22 cellular contexts compared by ENCODE assay signal in genomic region chr3:66344846-66345578, GRCh38.
DNase-seq lines count a peak whose midpoint lies in the region; FAIRE-seq and TF ChIP-seq lines count a peak whose summit lies in the region.
"Had no signal": no experiment of that assay in that cellular context is flagged by ENCODE, and none has a peak within 500 bp of the region (broad histone marks: within the 10 kb centered on the region; RNA-seq: fewer than 3 reads in every experiment).

No MANE protein-coding gene starts in this region.

- H3K4me3 Mint-ChIP-seq in CD8-positive, alpha-beta memory T cell = no peak overlapping the region
- H3K4me3 Mint-ChIP-seq in H9 (no peak overlapping the region), astrocyte (ENCODE audit: unreplicated experiment) (no peak overlapping the region)
- H3K4me3 Mint-ChIP-seq: activated naive CD4-positive, alpha-beta T cell treated with anti-CD3 and anti-CD28 coated beads for 36 hours had no signal

- no peak overlapping the region for H3K18ac ChIP-seq in H9 (ENCODE audit: insufficient read length, low read depth, low read length)

- no peaks in the 10 kb centered on the region for H3K9me3 Mint-ChIP-seq in CD8-positive, alpha-beta memory T cell
- H3K9me3 Mint-ChIP-seq in H9 (no peaks in the 10 kb centered on the region), astrocyte (ENCODE audit: unreplicated experiment) (no peaks in the 10 kb centered on the region)
- H3K9me3 Mint-ChIP-seq: activated naive CD4-positive, alpha-beta T cell treated with anti-CD3 and anti-CD28 coated beads for 36 hours had no signal

- no peak overlapping the region for H4K8ac ChIP-seq in H9 (replicated peaks; ENCODE audit: insufficient read length, low read depth, low read length)

- H3K4me1 ChIP-seq in CD8-positive, alpha-beta memory T cell (ENCODE audit: insufficient read depth, low read length) = no peaks in the 10 kb centered on the region
- H3K4me1 ChIP-seq in H9 (ENCODE audit: insufficient read depth, low read length) = no peaks in the 10 kb centered on the region
- H3K4me1 ChIP-seq in astrocyte (ENCODE audit: insufficient read depth, low read length) = no peaks in the 10 kb centered on the region
- peaks cover 7 to 17% of the 10 kb centered on the region in 2 donors for H3K4me1 ChIP-seq in mucosa of rectum (ENCODE audit: control insufficient read depth in 2 of 2, insufficient read depth in 2 of 2, low read length in 2 of 2)

- H4K5ac ChIP-seq in H9 (ENCODE audit: insufficient read length, low read depth, low read length) = no peak overlapping the region

- no peak overlapping the region for H2BK120ac ChIP-seq in H9 (ENCODE audit: low read depth, low read length, poor library complexity, severe bottlenecking)

- no peaks in the 10 kb centered on the region for H3K23me2 ChIP-seq in H9 (ENCODE audit: insufficient read length, low read depth, low read length, poor library complexity, severe bottlenecking)

- no peak overlapping the region for H2BK5ac ChIP-seq in H9 (ENCODE audit: insufficient read length, low read length)

- H3K27me3 ChIP-seq in CD8-positive, alpha-beta memory T cell (ENCODE audit: insufficient read depth, low read length, poor library complexity, severe bottlenecking) = no peaks in the 10 kb centered on the region
- no peaks in the 10 kb centered on the region for H3K27me3 ChIP-seq in H9 (ENCODE audit: insufficient read depth, low read length)
- no peaks in the 10 kb centered on the region for H3K27me3 ChIP-seq in astrocyte (ENCODE audit: insufficient read depth, low read length)
- no peaks in the 10 kb centered on the region for H3K27me3 ChIP-seq in mucosa of rectum (ENCODE audit: control insufficient read depth in 2 of 2, insufficient read depth in 2 of 2, low read length in 2 of 2)

- H3K23ac ChIP-seq in H9 (ENCODE audit: insufficient read length, low read depth, low read length) = no peak overlapping the region

- H2BK15ac ChIP-seq in H9 (ENCODE audit: low read depth, low read length) = no peak overlapping the region

- peaks cover 18 to 20% (median 18%) of the 10 kb centered on the region in 3 donors for H3K36me3 Mint-ChIP-seq in CD8-positive, alpha-beta memory T cell
- H3K36me3 Mint-ChIP-seq in H9 (ENCODE audit: insufficient read depth in 1 of 3, low read depth in 3 of 3) (peaks cover 10 to 16% (median 12%) of the 10 kb centered on the region in 3 experiments), astrocyte (ENCODE audit: low read depth, unreplicated experiment) (peaks cover 7% of the 10 kb centered on the region)

- no peak overlapping the region for H3K9ac ChIP-seq in H9 (ENCODE audit: extremely low read depth, insufficient read length, low read length)
- no peak overlapping the region for H3K9ac ChIP-seq in astrocyte (ENCODE audit: low read length)
- no peak overlapping the region for H3K9ac ChIP-seq in mucosa of rectum (ENCODE audit: low read depth in 1 of 2, low read length in 2 of 2)

- H3K79me1 ChIP-seq in H9 (ENCODE audit: insufficient read depth, low read depth, low read length, poor library complexity, severe bottlenecking) = no peaks in the 10 kb centered on the region

- H3K36me3 ChIP-seq in CD8-positive, alpha-beta memory T cell (ENCODE audit: insufficient read depth, low read length) = peaks cover 4% of the 10 kb centered on the region
- H3K36me3 ChIP-seq in astrocyte (ENCODE audit: insufficient read depth, low read length) (peaks cover 2% of the 10 kb centered on the region), mucosa of rectum (ENCODE audit: control insufficient read depth in 2 of 2, insufficient read depth in 2 of 2, low read length in 2 of 2) (no peaks in the 10 kb centered on the region)

- H3K4me2 ChIP-seq in H9 (ENCODE audit: insufficient read depth, insufficient read length, low read length) (no peak overlapping the region), astrocyte (ENCODE audit: low read length) (no peak overlapping the region)
- H3K4me2 ChIP-seq: smooth muscle cell had no signal

- H3K27me3 Mint-ChIP-seq in CD8-positive, alpha-beta memory T cell = no peaks in the 10 kb centered on the region
- H3K27me3 Mint-ChIP-seq in H9 (ENCODE audit: low read depth) = no peaks in the 10 kb centered on the region
- H3K27me3 Mint-ChIP-seq in astrocyte (ENCODE audit: low read depth, unreplicated experiment) = no peaks in the 10 kb centered on the region

- WGBS in H9 (ENCODE audit: extremely low coverage, insufficient read length, low lambda C conversion rate) = no CpG with 5 or more reads among the region's 8 CpGs

- peaks cover 7 to 22% (median 12%) of the 10 kb centered on the region in 3 donors for H3K4me1 Mint-ChIP-seq in CD8-positive, alpha-beta memory T cell
- H3K4me1 Mint-ChIP-seq in H9 (peaks cover 10 to 12% of the 10 kb centered on the region in 2 experiments), astrocyte (ENCODE audit: low read depth, unreplicated experiment) (peaks cover 3% of the 10 kb centered on the region)

- peak overlapping the region in 5 of 8 donors; percentile 30 to 94 (median 74) for H3K27ac Mint-ChIP-seq in CD8-positive, alpha-beta memory T cell
- peak overlapping the region; percentile 70 to 77 (median 74); a peak in 4 of 7 replicates for H3K27ac Mint-ChIP-seq in H9
- H3K27ac Mint-ChIP-seq in astrocyte (ENCODE audit: unreplicated experiment) = no peak overlapping the region
- H3K27ac Mint-ChIP-seq: activated naive CD4-positive, alpha-beta T cell treated with anti-CD3 and anti-CD28 coated beads for 36 hours had no signal

- CTCF ChIA-PET in CD8-positive, alpha-beta memory T cell (lab: Charles Lee) = interaction anchor here (0.9 to 1.4 kb wide), 2 partner anchors 33 to 477 kb away, joined by 3 to 4 read pairs; no protein-coding TSS in a partner anchor

- POLR2A ChIA-PET in CD8-positive, alpha-beta memory T cell (lab: Charles Lee) = interaction anchor here (0.8 kb wide), 1 partner anchor 237 kb away, joined by 3 read pairs; no protein-coding TSS in a partner anchor

- H3K27ac ChIP-seq in CD8-positive, alpha-beta memory T cell (ENCODE audit: low read depth, low read length) = no peak overlapping the region
- no peak overlapping the region for H3K27ac ChIP-seq in H9 (ENCODE audit: insufficient read length, low read depth, low read length)
- no peak overlapping the region for H3K27ac ChIP-seq in astrocyte (ENCODE audit: low read depth, low read length)
- H3K27ac ChIP-seq in mucosa of rectum (ENCODE audit: low read depth in 2 of 2, low read length in 2 of 2) = peak overlapping the region; percentile 38 to 49
- H3K27ac ChIP-seq: coronary artery, epithelial cell of prostate had no signal

- peak; percentile 20 for FAIRE-seq in astrocyte (lab: Jason Lieb, UNC)
- FAIRE-seq: frontal cortex, GM12892, HTR-8/SVneo had no signal

- H2BK12ac ChIP-seq in H9 (ENCODE audit: insufficient read length, low read depth, low read length) = no peak overlapping the region

- H4K20me1 ChIP-seq in H9 (ENCODE audit: control insufficient read depth, insufficient read depth, insufficient read length) (no peaks in the 10 kb centered on the region), astrocyte (ENCODE audit: insufficient read depth, low read length) (no peaks in the 10 kb centered on the region)

- TF ChIP-seq CTCF in H9 (conservative IDR thresholded peaks at IDR 0.05) (no peak), astrocyte (IDR thresholded peaks at IDR 0.05; ENCODE audit: insufficient read depth, low read depth, low read length) (no peak)

- no peaks in the 10 kb centered on the region for H3K79me2 ChIP-seq in H9 (ENCODE audit: insufficient read depth, low read length)
- no peaks in the 10 kb centered on the region for H3K79me2 ChIP-seq in astrocyte (ENCODE audit: insufficient read depth, low read length)

- H2AK5ac ChIP-seq in H9 (ENCODE audit: insufficient read length, low read length) = no peak overlapping the region

- no peak overlapping the region for H4K91ac ChIP-seq in H9 (ENCODE audit: insufficient read length, low read depth, low read length)

- H2AFZ ChIP-seq in H9 (ENCODE audit: low read length) (no peak overlapping the region), astrocyte (ENCODE audit: low read depth, low read length) (no peak overlapping the region)

- H3T11ph ChIP-seq in H9 (ENCODE audit: low read length) = no peak overlapping the region

- no peak overlapping the region for H2BK20ac ChIP-seq in H9 (ENCODE audit: low read depth, low read length, poor library complexity, severe bottlenecking)

- H3K56ac ChIP-seq in H9 (ENCODE audit: insufficient read length, low read depth, low read length) = no peak overlapping the region

- no peaks in the 10 kb centered on the region for H3K9me3 ChIP-seq in CD8-positive, alpha-beta memory T cell (ENCODE audit: low read length)
- H3K9me3 ChIP-seq in H9 (ENCODE audit: control insufficient read depth, low read depth, low read length) (no peaks in the 10 kb centered on the region), astrocyte (ENCODE audit: insufficient read depth, low read depth, low read length) (no peaks in the 10 kb centered on the region), mucosa of rectum (ENCODE audit: control insufficient read depth in 2 of 2, low read length in 2 of 2) (no peaks in the 10 kb centered on the region)

- no peak overlapping the region for H3K4me3 ChIP-seq in CD8-positive, alpha-beta memory T cell (ENCODE audit: low read length)
- no peak overlapping the region for H3K4me3 ChIP-seq in astrocyte (ENCODE audit: insufficient read depth, low read depth, low read length)
- H3K4me3 ChIP-seq in mucosa of rectum (ENCODE audit: low read length in 2 of 2) = peak overlapping the region; percentile 1 to 31
- H3K4me3 ChIP-seq: coronary artery, smooth muscle cell had no signal

- no peak overlapping the region for H3K4ac ChIP-seq in H9 (ENCODE audit: low read depth, low read length)

- DNase-seq in CD8-positive, alpha-beta memory T cell = no peak
- DNase-seq in H9 = no peak
- DNase-seq in astrocyte (ENCODE audit: low read depth) = no peak
- no peak for DNase-seq in stimulated activated CD4-positive, alpha-beta T cell treated with anti-CD3 and anti-CD28 coated beads, Interleukin-2, amount 100 ng/mL, for 24 hours
- DNase-seq in NCI-H1694 (lab: John Stamatoyannopoulos, UW) = no peak
- no peak for DNase-seq in effector CD8-positive, alpha-beta T cell (lab: John Stamatoyannopoulos, UW)
- DNase-seq: activated CD4-positive, alpha-beta T cell treated with anti-CD3 and anti-CD28 coated beads, Interleukin-2, amount 50 U/mL, for 1 hour; activated naive CD4-positive, alpha-beta T cell treated with anti-CD3 and anti-CD28 coated beads for 36 hours; DMS 273 treated with DMSO at 0.1 percent for 48 hours; GF-D8; NCI-H1694 treated with DMSO at 0.1 percent for 48 hours; NCI-H345; NK-92 treated with Interleukin-12 subunit alpha and Interleukin-12 subunit beta, amount 100 ng/mL, for 24 hours; RPMI8226; stimulated activated CD4-positive, alpha-beta T cell treated with anti-CD3 and anti-CD28 coated beads, Interleukin-4, amount 100 ng/mL, for 4 hours had no signal

- no peak overlapping the region for H3K14ac ChIP-seq in H9 (ENCODE audit: insufficient read depth, low read length)

Comparison
In these comparisons a context has a peak if more than half of its experiments do, and no peak if none do; other contexts are left out.
1. H3K27ac ChIP-seq: peak in mucosa of rectum (2 of 2); none in CD8-positive, alpha-beta memory T cell (single experiment), H9 (single experiment) and astrocyte (single experiment).
2. H3K4me3 ChIP-seq: peak in mucosa of rectum (2 of 2); none in CD8-positive, alpha-beta memory T cell (single experiment) and astrocyte (single experiment).